Comparison of ENCODE assay signal across 19 cellular contexts in the genomic region with DNA sequence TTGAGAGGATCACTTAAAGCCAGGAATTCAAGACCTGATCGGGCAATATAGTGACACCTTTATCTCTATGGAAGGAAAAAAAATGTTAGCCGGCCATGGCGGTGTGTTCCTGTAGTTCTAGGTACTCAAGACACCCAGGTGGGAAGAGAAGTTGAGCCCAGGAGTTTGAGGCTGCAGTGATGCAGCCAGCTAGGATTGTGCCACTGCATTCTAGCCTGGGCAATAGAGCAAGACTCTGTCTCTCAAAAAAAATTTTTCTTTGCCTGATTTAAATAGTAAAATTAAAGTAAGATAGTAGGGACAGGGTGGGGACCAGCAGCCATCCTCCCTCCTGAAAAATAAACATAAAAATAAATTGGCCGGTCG. TPM values are rescaled to one million over a fixed set of nuclear protein-coding genes. Genes with fewer than 3 reads are reported as not detected.
DNase-seq lines count a peak whose midpoint lies in the region; ATAC-seq, FAIRE-seq and TF ChIP-seq lines count a peak whose summit lies in the region.
"Had no signal": no experiment of that assay in that cellular context is flagged by ENCODE, and none has a peak within 500 bp of the region (broad histone marks: within the 10 kb centered on the region; RNA-seq: fewer than 3 reads in every experiment).

No MANE protein-coding gene starts in this region.

- TF ChIP-seq POLR2A in K562 (conservative IDR thresholded peaks at IDR 0.05), result no peak
- no peak for TF ChIP-seq POLR2A in testis (IDR thresholded peaks at IDR 0.05)

- H4K20me1 ChIP-seq in K562 (replicated peaks; ENCODE audit: control insufficient read depth, insufficient read depth, low read length) (no peaks in the 10 kb centered on the region), keratinocyte (ENCODE audit: control insufficient read depth, extremely low read depth, insufficient read depth, low read length) (no peaks in the 10 kb centered on the region)

- no peak for TF ChIP-seq EP300 in K562 (IDR thresholded peaks at IDR 0.05; ENCODE audit: low read length)

- peaks cover 6% of the 10 kb centered on the region for H3K9me3 Mint-ChIP-seq in activated CD8-positive, alpha-beta T cell treated with anti-CD3 and anti-CD28 coated beads, Interleukin-2, amount 10 ng/mL, durations not matched to agents 7 days and 5 days (ENCODE audit: insufficient read depth)

- H3K4me1 ChIP-seq in HUES48 (ENCODE audit: control insufficient read depth, insufficient read depth, low read length) (peaks cover 31% of the 10 kb centered on the region), K562 (replicated peaks in 1 of 2; ENCODE audit: control insufficient read depth in 2 of 2, insufficient read depth in 2 of 2, low read length in 2 of 2) (peaks cover 0 to 3% of the 10 kb centered on the region in 2 experiments; a peak in 1 of 5 replicates), keratinocyte (ENCODE audit: control insufficient read depth, extremely low read depth, insufficient read depth, low read length) (peaks cover 13% of the 10 kb centered on the region), testis (no peaks in the 10 kb centered on the region)

- H3K79me2 ChIP-seq in K562 (ENCODE audit: control insufficient read depth, insufficient read depth, low read length) (peaks cover 30% of the 10 kb centered on the region), keratinocyte (ENCODE audit: control insufficient read depth, insufficient read depth, low read length) (peaks cover 39% of the 10 kb centered on the region)

- intact Hi-C loops in K562 (cut with micrococcal nuclease) (no loop called here), testis (cut with DNase I; ENCODE audit: low total_unique reads) (no loop called here)

- dilution Hi-C loops in keratinocyte (cut with MboI; ENCODE audit: extremely low pct_ligation_motif_present, low sequenced_read_pairs), result no loop called here

- H3K4me3 ChIP-seq in HUES48 (ENCODE audit: low read depth, low read length) (no peak overlapping the region), K562 (peak overlapping the region; percentile 61), keratinocyte (ENCODE audit: control insufficient read depth in 2 of 3, extremely low read depth in 1 of 3, insufficient read depth in 2 of 3, low read depth in 1 of 3, low read length in 3 of 3) (peak overlapping the region; percentile 66 to 97 (median 90)), testis (peak overlapping the region; percentile 22 to 39)
- H3K4me3 ChIP-seq: prostate gland had no signal

- H3K9ac ChIP-seq in HUES48 (ENCODE audit: low read depth, low read length) (no peak overlapping the region), K562 (ENCODE audit: insufficient read depth in 1 of 2, low read depth in 2 of 2, low read length in 2 of 2) (peak overlapping the region; percentile 66 to 81), keratinocyte (ENCODE audit: control insufficient read depth, extremely low read depth, insufficient read depth, low read length) (peak overlapping the region; percentile 88)

- no peaks in the 10 kb centered on the region for H3K36me3 Mint-ChIP-seq in activated CD8-positive, alpha-beta T cell treated with anti-CD3 and anti-CD28 coated beads, Interleukin-2, amount 10 ng/mL, durations not matched to agents 7 days and 5 days (ENCODE audit: low read depth)

- 53% methylated on average over 5 of the region's 5 CpGs for WGBS in K562 (ENCODE audit: insufficient coverage, low coverage, missing lambda C conversion rate)
- WGBS in testis, 2 donors, result 74 to 76% methylated on average over 5 of the region's 5 CpGs

- H3K27me3 ChIP-seq in HUES48 (ENCODE audit: control insufficient read depth, insufficient read depth, low read length), result no peaks in the 10 kb centered on the region
- no peaks in the 10 kb centered on the region for H3K27me3 ChIP-seq in K562 (ENCODE audit: control insufficient read depth in 2 of 2, insufficient read depth in 2 of 2, low read length in 2 of 2)
- H3K27me3 ChIP-seq in keratinocyte (ENCODE audit: control insufficient read depth, extremely low read depth, insufficient read depth, low read length), result no peaks in the 10 kb centered on the region
- no peaks in the 10 kb centered on the region for H3K27me3 ChIP-seq in testis

- TF ChIP-seq CTCF in K562 (IDR thresholded peaks at IDR 0.05 in 2 of 3, conservative IDR thresholded peaks at IDR 0.05 in 1 of 3; ENCODE audit: insufficient read depth in 2 of 3, low read depth in 1 of 3, low read length in 3 of 3), result no peak
- TF ChIP-seq CTCF in keratinocyte (optimal IDR thresholded peaks at IDR 0.05 in 1 of 3, IDR thresholded peaks at IDR 0.05 in 1 of 3, conservative IDR thresholded peaks at IDR 0.05 in 1 of 3; ENCODE audit: extremely low read depth in 1 of 3, insufficient read depth in 2 of 3, low read length in 3 of 3), result no peak
- no peak for TF ChIP-seq CTCF in testis (IDR thresholded peaks at IDR 0.05)

- CTCF ChIA-PET in K562 (lab: Yijun Ruan, JAX; ENCODE audit: low intra/inter-chr PET ratio), result no interaction called here
- CTCF ChIA-PET in activated CD8-positive, alpha-beta T cell treated with anti-CD3 and anti-CD28 coated beads, Interleukin-2, amount 10 ng/mL, durations not matched to agents 7 days and 5 days (lab: Charles Lee), result no interaction called here

- in situ Hi-C loops in K562 (cut with MboI), result no loop called here

- no peaks in the 10 kb centered on the region for H3K4me1 Mint-ChIP-seq in activated CD8-positive, alpha-beta T cell treated with anti-CD3 and anti-CD28 coated beads, Interleukin-2, amount 10 ng/mL, durations not matched to agents 7 days and 5 days (ENCODE audit: low read depth)

- POLR2A ChIA-PET in K562 (lab: Yijun Ruan, JAX), result no interaction called here
- POLR2A ChIA-PET in activated CD8-positive, alpha-beta T cell treated with anti-CD3 and anti-CD28 coated beads, Interleukin-2, amount 10 ng/mL, durations not matched to agents 7 days and 5 days (lab: Charles Lee), result no interaction called here

- H3K4me2 ChIP-seq in K562 (ENCODE audit: insufficient read depth, low read length) (peak overlapping the region; percentile 92), keratinocyte (ENCODE audit: control insufficient read depth, extremely low read depth, insufficient read depth, low read depth, low read length) (peak overlapping the region; percentile 74)

- H3K36me3 ChIP-seq in HUES48 (ENCODE audit: control insufficient read depth, insufficient read depth, low read length) (no peaks in the 10 kb centered on the region), K562 (ENCODE audit: control insufficient read depth, insufficient read depth, low read length) (peaks cover 18% of the 10 kb centered on the region; the same call in 2 of the 3 replicates), keratinocyte (ENCODE audit: control insufficient read depth in 2 of 2, extremely low read depth in 1 of 2, insufficient read depth in 2 of 2, low read length in 2 of 2) (peaks cover 9 to 12% of the 10 kb centered on the region in 2 experiments), testis (ENCODE audit: low read depth, missing control alignments) (no peaks in the 10 kb centered on the region)
- H3K36me3 ChIP-seq: prostate gland had no signal

- H3K27me3 Mint-ChIP-seq in activated CD8-positive, alpha-beta T cell treated with anti-CD3 and anti-CD28 coated beads, Interleukin-2, amount 10 ng/mL, durations not matched to agents 7 days and 5 days (ENCODE audit: low read depth), result no peaks in the 10 kb centered on the region

- BruUV-seq in K562 (replicated peaks; lab: Mats Ljungman, UMichigan), result no TSS peak

- TF ChIP-seq RAD21 in K562 (CRISPR knock-in tag; conservative IDR thresholded peaks at IDR 0.05 in 1 of 2, IDR thresholded peaks at IDR 0.05 in 1 of 2), result no peak

- H3K9me1 ChIP-seq in K562 (ENCODE audit: control insufficient read depth, insufficient read depth, low read length), result no peaks in the 10 kb centered on the region
- no peaks in the 10 kb centered on the region for H3K9me1 ChIP-seq in keratinocyte (ENCODE audit: control insufficient read depth, extremely low read depth, insufficient read depth, low read length)

- H2AFZ ChIP-seq in K562 (ENCODE audit: low read depth, low read length), result peak overlapping the region; percentile 97
- H2AFZ ChIP-seq in keratinocyte (ENCODE audit: control insufficient read depth, low read length), result peak overlapping the region; percentile 96

- H3K9me3 ChIP-seq in HUES48 (ENCODE audit: control insufficient read depth, insufficient read depth, low read length), result no peaks in the 10 kb centered on the region
- H3K9me3 ChIP-seq in K562 (replicated peaks; ENCODE audit: control insufficient read depth, insufficient read depth, low read depth, low read length), result peaks cover 10% of the 10 kb centered on the region
- H3K9me3 ChIP-seq in keratinocyte (ENCODE audit: control insufficient read depth, low read depth, low read length), result peaks cover 2% of the 10 kb centered on the region
- no peaks in the 10 kb centered on the region for H3K9me3 ChIP-seq in testis
- H3K9me3 ChIP-seq: prostate gland had no signal

- H3K27ac Mint-ChIP-seq in activated CD8-positive, alpha-beta T cell treated with anti-CD3 and anti-CD28 coated beads, Interleukin-2, amount 10 ng/mL, durations not matched to agents 7 days and 5 days, result no peak overlapping the region
- H3K27ac Mint-ChIP-seq: effector memory CD8-positive, alpha-beta T cell; nephron progenitor cell had no signal

- no peak for ATAC-seq in K562
- ATAC-seq in activated CD8-positive, alpha-beta T cell treated with anti-CD3 and anti-CD28 coated beads, Interleukin-2, amount 10 ng/mL, durations not matched to agents 7 days and 5 days, result no peak
- ATAC-seq: activated naive CD4-positive, alpha-beta T cell treated with anti-CD3 and anti-CD28 coated beads, Interleukin-2, amount 50 U/mL, for 72 hours; effector memory CD8-positive, alpha-beta T cell had no signal

- no peak for FAIRE-seq in K562 (lab: Jason Lieb, UNC)
- FAIRE-seq in keratinocyte (lab: Jason Lieb, UNC), result no peak
- FAIRE-seq: H54 had no signal

- peak overlapping the region; percentile 72 for H3K27ac ChIP-seq in HUES48 (ENCODE audit: low read depth, low read length)
- peak overlapping the region; percentile 86 for H3K27ac ChIP-seq in K562 (ENCODE audit: extremely low read depth, low read depth, low read length)
- peak overlapping the region; percentile 79 for H3K27ac ChIP-seq in keratinocyte (ENCODE audit: control insufficient read depth, insufficient read depth, low read length)
- no peak overlapping the region for H3K27ac ChIP-seq in testis

- no peak overlapping the region for H3K4me3 Mint-ChIP-seq in activated CD8-positive, alpha-beta T cell treated with anti-CD3 and anti-CD28 coated beads, Interleukin-2, amount 10 ng/mL, durations not matched to agents 7 days and 5 days
- H3K4me3 Mint-ChIP-seq: effector memory CD8-positive, alpha-beta T cell; nephron progenitor cell had no signal

- DNase-seq in K562 (ENCODE audit: extremely low read depth in 1 of 4, low spot score in 3 of 4) (no peak), keratinocyte (ENCODE audit: low read depth, low spot score) (no peak), testis (no peak), NCI-H2107 treated with DMSO at 0.1 percent for 48 hours (lab: John Stamatoyannopoulos, UW; ENCODE audit: unreplicated experiment) (no peak), HPDE6-E6E7 (ENCODE audit: extremely low spot score) (no peak)
- DNase-seq in activated CD8-positive, alpha-beta T cell treated with anti-CD3 and anti-CD28 coated beads, Interleukin-2, amount 10 ng/mL, durations not matched to agents 7 days and 5 days, result no peak
- DNase-seq: cerebellar nuclear complex; effector memory CD8-positive, alpha-beta T cell; GF-D8; Kasumi-1; NCI-H1048; NCI-H1930; NCI-H345; NCI-H774; nephron progenitor cell had no signal

RNA-seq across cellular contexts. Expression of a gene that starts 16.9 kb away (rescaled TPM):
- total RNA-seq in K562 (2011; cell fraction: chromatin; rRNA removed; ENCODE audit: low replicate concordance), result 1.3 and 1.8 TPM in 2 replicates
- total RNA-seq in K562 (2011; cell fraction: nucleolus; rRNA removed), result 0.50 and 0.66 TPM in 2 replicates
- total RNA-seq in K562 (2011; cell fraction: nucleoplasm; rRNA removed), result 1.5 and 5.1 TPM in 2 replicates
- total RNA-seq in K562 (2014; rRNA removed) (3.6 and 3.7 TPM in 2 replicates), K562 (2014; rRNA removed; fragmentation: Illumina TruSeq; extraction: Trizol) (6.4 and 7.4 TPM in 2 replicates), K562 (2015; rRNA removed; fragmentation: Illumina TruSeq; extraction: Trizol) (12.0 and 15.6 TPM in 2 replicates), K562 (2021) (3.7 and 4.8 TPM in 2 replicates), testis (10 to 100 TPM; 11.0 to 15.4 TPM)
- polyA plus RNA-seq in K562 (2011; rRNA removed) (0.38 and 4.8 TPM in 2 replicates), K562 (2014; fragmentation: Illumina TruSeq; extraction: Trizol) (5.5 and 6.9 TPM in 2 replicates), K562 (2014; fragmentation: Nextera tagmentation; extraction: Ambion mirVana) (10 to 100 TPM; 11.8 to 12.4 TPM), K562 (2014; rRNA removed) (5.0 and 5.9 TPM in 2 replicates), keratinocyte (0.16 to 0.29 TPM (median 0.28 TPM) in 3 replicates), testis (ENCODE audit: insufficient read depth, low read depth, low replicate concordance) (22.8 TPM)
- 1.2 TPM in 1 of 2 replicates, not detected in the other for polyA plus RNA-seq in K562 (2011; cell fraction: cytosol; rRNA removed)
- polyA plus RNA-seq in K562 (2011; cell fraction: nucleus; rRNA removed), result 0.07 and 1.3 TPM in 2 replicates
- 15.5 and 15.6 TPM in 2 replicates for polyA plus RNA-seq in K562 (2012)
- 0.27 and 3.5 TPM in 2 replicates for polyA minus RNA-seq in K562 (2011; rRNA and poly(A)+ RNA removed)
- polyA minus RNA-seq in K562 (2011; cell fraction: cytosol; rRNA and poly(A)+ RNA removed), result 1.0 TPM in 1 of 2 replicates, not detected in the other
- polyA minus RNA-seq in K562 (2011; cell fraction: nucleus; rRNA and poly(A)+ RNA removed), result 0.56 and 0.81 TPM in 2 replicates
- not detected for polyA plus RNA-seq in keratinocyte (2011; ENCODE audit: low read depth)
- polyA plus RNA-seq in keratinocyte (2011; cell fraction: cytosol; rRNA removed), result 0.16 TPM in 1 of 2 replicates, not detected in the other
- 0.05 and 0.48 TPM in 2 replicates for polyA plus RNA-seq in keratinocyte (2011; cell fraction: nucleus; rRNA removed)
- 0.39 TPM in 1 of 2 replicates, not detected in the other for polyA plus RNA-seq in keratinocyte (2012; ENCODE audit: low replicate concordance)
- 0.10 TPM in 1 of 3 replicates, not detected in the others for polyA minus RNA-seq in keratinocyte
- polyA minus RNA-seq in keratinocyte (2011; cell fraction: cytosol; rRNA and poly(A)+ RNA removed), result not detected
- polyA minus RNA-seq in keratinocyte (2011; cell fraction: nucleus; rRNA and poly(A)+ RNA removed), result not detected in 2 replicates
- total RNA-seq in activated CD8-positive, alpha-beta T cell treated with anti-CD3 and anti-CD28 coated beads, Interleukin-2, amount 10 ng/mL, durations not matched to agents 7 days and 5 days, result not detected
- total RNA-seq: activated naive CD4-positive, alpha-beta T cell treated with anti-CD3 and anti-CD28 coated beads, Interleukin-2, amount 50 U/mL, for 72 hours had no signal

RNA-seq across cellular contexts. Expression of a gene that starts 21.0 kb away (rescaled TPM):
- 31.3 and 49.9 TPM in 2 replicates for total RNA-seq in K562 (2011; cell fraction: chromatin; rRNA removed; ENCODE audit: low replicate concordance)
- total RNA-seq in K562 (2011; cell fraction: nucleolus; rRNA removed), result 18.7 and 26.6 TPM in 2 replicates
- 35.0 and 62.6 TPM in 2 replicates for total RNA-seq in K562 (2011; cell fraction: nucleoplasm; rRNA removed)
- total RNA-seq in K562 (2014; rRNA removed), result 17.8 and 17.9 TPM in 2 replicates
- total RNA-seq in K562 (2014; rRNA removed; fragmentation: Illumina TruSeq; extraction: Trizol), result 19.3 and 20.0 TPM in 2 replicates
- total RNA-seq in K562 (2015; rRNA removed; fragmentation: Illumina TruSeq; extraction: Trizol), result 25.8 TPM in 2 replicates
- 16.6 and 18.4 TPM in 2 replicates for total RNA-seq in K562 (2021)
- polyA plus RNA-seq in K562 (2011; rRNA removed), result 17.3 and 21.0 TPM in 2 replicates
- 5.9 and 9.0 TPM in 2 replicates for polyA plus RNA-seq in K562 (2011; cell fraction: cytosol; rRNA removed)
- polyA plus RNA-seq in K562 (2011; cell fraction: nucleus; rRNA removed), result 10.3 and 14.5 TPM in 2 replicates
- 14.0 and 25.8 TPM in 2 replicates for polyA plus RNA-seq in K562 (2012)
- polyA plus RNA-seq in K562 (2014; fragmentation: Illumina TruSeq; extraction: Trizol), result 16.9 and 18.9 TPM in 2 replicates
- 1 to 10 TPM; 6.1 to 8.8 TPM for polyA plus RNA-seq in K562 (2014; fragmentation: Nextera tagmentation; extraction: Ambion mirVana)
- polyA plus RNA-seq in K562 (2014; rRNA removed), result 10.1 and 14.9 TPM in 2 replicates
- 47.7 and 52.6 TPM in 2 replicates for polyA minus RNA-seq in K562 (2011; rRNA and poly(A)+ RNA removed)
- polyA minus RNA-seq in K562 (2011; cell fraction: cytosol; rRNA and poly(A)+ RNA removed), result 10.3 and 19.3 TPM in 2 replicates
- polyA minus RNA-seq in K562 (2011; cell fraction: nucleus; rRNA and poly(A)+ RNA removed), result 16.0 and 24.0 TPM in 2 replicates
- 47.4 to 78.8 TPM (median 72.2 TPM) in 3 replicates for polyA plus RNA-seq in keratinocyte
- 51.2 TPM for polyA plus RNA-seq in keratinocyte (2011; ENCODE audit: low read depth)
- 31.5 and 56.8 TPM in 2 replicates for polyA plus RNA-seq in keratinocyte (2011; cell fraction: cytosol; rRNA removed)
- 108 and 110 TPM in 2 replicates for polyA plus RNA-seq in keratinocyte (2011; cell fraction: nucleus; rRNA removed)
- polyA plus RNA-seq in keratinocyte (2012; ENCODE audit: low replicate concordance), result 43.7 and 74.5 TPM in 2 replicates
- 36.4 to 124 TPM (median 114 TPM) in 3 replicates for polyA minus RNA-seq in keratinocyte
- polyA minus RNA-seq in keratinocyte (2011; cell fraction: cytosol; rRNA and poly(A)+ RNA removed), result 65.6 TPM
- 95.4 and 181 TPM in 2 replicates for polyA minus RNA-seq in keratinocyte (2011; cell fraction: nucleus; rRNA and poly(A)+ RNA removed)
- 100 to 1,000 TPM; 115 TPM for total RNA-seq in testis
- polyA plus RNA-seq in testis (ENCODE audit: insufficient read depth, low read depth, low replicate concordance), result 79.0 TPM
- total RNA-seq in activated CD8-positive, alpha-beta T cell treated with anti-CD3 and anti-CD28 coated beads, Interleukin-2, amount 10 ng/mL, durations not matched to agents 7 days and 5 days, result 10 to 100 TPM in 1 of 2 experiments, 1 to 10 TPM in 1; 8.6 to 10.7 TPM

Comparison
In these comparisons a context has a peak if more than half of its experiments do, and no peak if none do; other contexts are left out.
1. H3K27ac ChIP-seq: peak in HUES48 (single experiment), K562 (single experiment) and keratinocyte (single experiment); none in testis (0 of 2).